Comparison of ENCODE assay signal across 15 cellular contexts in genomic region chr11:14202263-14203173, GRCh38.
DNase-seq lines count a peak whose midpoint lies in the region; ATAC-seq and TF ChIP-seq lines count a peak whose summit lies in the region.
"Had no signal": no experiment of that assay in that cellular context is flagged by ENCODE, and none has a peak within 500 bp of the region (broad histone marks: within the 10 kb centered on the region; RNA-seq: fewer than 3 reads in every experiment).

No MANE protein-coding gene starts in this region.

- peak in 1 of 2 donors; percentile 34 for ATAC-seq in CD4-positive, CD25-positive, alpha-beta regulatory T cell (ENCODE audit: low read depth in 2 of 2)
- ATAC-seq in GM18511 (IDR thresholded peaks at IDR 0.05; ENCODE audit: unreplicated experiment) (peak; percentile 67), GM23338 (peak; percentile 37; the same call in 2 of the 3 replicates), HG03097 (IDR thresholded peaks at IDR 0.05; ENCODE audit: low FRiP score, unreplicated experiment) (no peak)
- ATAC-seq: Right ventricle myocardium inferior; stimulated activated effector memory CD8-positive, alpha-beta T cell treated with anti-CD3 and anti-CD28 coated beads, Interleukin-12 subunit alpha, Interleukin-12 subunit beta, amount 100 ng/mL, for 72 hours had no signal

- CTCF ChIA-PET in SK-N-SH (lab: Yijun Ruan, JAX): interaction anchor here (0.8 kb wide), 1 partner anchor 53 kb away, joined by 3 read pairs; no protein-coding TSS in a partner anchor

- no peak overlapping the region for H3K27ac ChIP-seq in CD4-positive, CD25-positive, alpha-beta regulatory T cell (ENCODE audit: insufficient read depth, low read length, poor library complexity, severe bottlenecking)
- H3K27ac ChIP-seq in GM23338 (ENCODE audit: low read depth) (no peak overlapping the region), SK-N-SH (ENCODE audit: low read depth in 2 of 2, low read length in 1 of 2) (peak overlapping the region in 1 of 2 experiments; percentile 65; a peak in 2 of 4 replicates)
- H3K27ac ChIP-seq: GM23248 had no signal

- H3F3A ChIP-seq in GM23338 (replicated peaks; ENCODE audit: low read depth) (no peaks in the 10 kb centered on the region), SK-N-SH (replicated peaks; ENCODE audit: insufficient read depth) (no peaks in the 10 kb centered on the region)

- no peak for TF ChIP-seq RAD21 in SK-N-SH (IDR thresholded peaks at IDR 0.05; ENCODE audit: low read length)

- WGBS in SK-N-SH (ENCODE audit: low lambda C conversion rate): 31% methylated on average over 13 of the region's 15 CpGs

- H3K4me3 Mint-ChIP-seq in CD4-positive, CD25-positive, alpha-beta regulatory T cell: peak overlapping the region; percentile 30 to 73 (median 61)
- H3K4me3 Mint-ChIP-seq in GM23338: no peak overlapping the region
- H3K4me3 Mint-ChIP-seq: stimulated activated effector memory CD8-positive, alpha-beta T cell treated with anti-CD3 and anti-CD28 coated beads, Interleukin-12 subunit alpha, Interleukin-12 subunit beta, amount 100 ng/mL, for 72 hours had no signal

- peaks cover 12% of the 10 kb centered on the region for H3K36me3 Mint-ChIP-seq in CD4-positive, CD25-positive, alpha-beta regulatory T cell
- no peaks in the 10 kb centered on the region for H3K36me3 Mint-ChIP-seq in GM23338 (ENCODE audit: low read depth)
- H3K36me3 Mint-ChIP-seq: stimulated activated effector memory CD8-positive, alpha-beta T cell treated with anti-CD3 and anti-CD28 coated beads, Interleukin-12 subunit alpha, Interleukin-12 subunit beta, amount 100 ng/mL, for 72 hours had no signal

- no peak overlapping the region for H3K4me2 ChIP-seq in GM23338
- H3K4me2 ChIP-seq in SK-N-SH: no peak overlapping the region; the same call in 1 of the 2 replicates

- peaks cover 13 to 30% (median 19%) of the 10 kb centered on the region in 4 donors for H3K4me1 Mint-ChIP-seq in CD4-positive, CD25-positive, alpha-beta regulatory T cell
- peaks cover 20% of the 10 kb centered on the region; the same call in 2 of the 3 replicates for H3K4me1 Mint-ChIP-seq in GM23338

- intact Hi-C loops in cardiac septum (cut with DNase I): no loop called here

- no peak overlapping the region; the same call in 1 of the 2 replicates for H2AFZ ChIP-seq in GM23338
- no peak overlapping the region for H2AFZ ChIP-seq in SK-N-SH (ENCODE audit: low read depth)
- H2AFZ ChIP-seq: GM23248 had no signal

- H3K4me3 ChIP-seq in CD4-positive, CD25-positive, alpha-beta regulatory T cell (ENCODE audit: low read depth, low read length): peak overlapping the region; percentile 77
- H3K4me3 ChIP-seq in GM23338 (no peak overlapping the region), SK-N-SH (ENCODE audit: low read depth in 2 of 2, low read length in 1 of 2) (peak overlapping the region; percentile 6 to 35; a peak in 3 of 4 replicates)
- H3K4me3 ChIP-seq: GM23248 had no signal

- H3K27ac Mint-ChIP-seq in CD4-positive, CD25-positive, alpha-beta regulatory T cell: peak overlapping the region; percentile 2 to 57 (median 33)
- H3K27ac Mint-ChIP-seq in GM23338: no peak overlapping the region
- H3K27ac Mint-ChIP-seq: stimulated activated effector memory CD8-positive, alpha-beta T cell treated with anti-CD3 and anti-CD28 coated beads, Interleukin-12 subunit alpha, Interleukin-12 subunit beta, amount 100 ng/mL, for 72 hours had no signal

- peaks cover 13% of the 10 kb centered on the region for H3K4me1 ChIP-seq in CD4-positive, CD25-positive, alpha-beta regulatory T cell (ENCODE audit: control insufficient read depth, insufficient read depth, low read length, poor library complexity, severe bottlenecking)
- H3K4me1 ChIP-seq in GM23338 (ENCODE audit: insufficient read depth) (0 out of 2 replicates have a peak, but pooled peaks cover 8% of the 10 kb centered on the region), SK-N-SH (ENCODE audit: control insufficient read depth in 1 of 2, insufficient read depth in 2 of 2, low read depth in 1 of 2, low read length in 1 of 2) (peaks cover 0 to 23% of the 10 kb centered on the region in 2 experiments; a peak in 2 of 4 replicates)

- TF ChIP-seq CTCF in GM23338 (conservative IDR thresholded peaks at IDR 0.05; ENCODE audit: low read depth in 2 of 2) (no peak), SK-N-SH (IDR thresholded peaks at IDR 0.05) (no peak)

- H3K9me2 ChIP-seq in GM23338 (ENCODE audit: insufficient read depth) (no peaks in the 10 kb centered on the region), SK-N-SH (no peaks in the 10 kb centered on the region)

- TF ChIP-seq EP300 in SK-N-SH (IDR thresholded peaks at IDR 0.05; ENCODE audit: borderline replicate concordance in 1 of 2, low read depth in 1 of 2, low read length in 1 of 2): peak in 1 of 2 experiments; percentile 89; a peak in 2 of 4 replicates

- H3K36me3 ChIP-seq in CD4-positive, CD25-positive, alpha-beta regulatory T cell (ENCODE audit: control insufficient read depth, insufficient read depth, low read length): no peaks in the 10 kb centered on the region
- H3K36me3 ChIP-seq in GM23338 (ENCODE audit: insufficient read depth) (no peaks in the 10 kb centered on the region), SK-N-SH (replicated peaks in 1 of 2; ENCODE audit: control insufficient read depth in 1 of 2, insufficient read depth in 2 of 2, low read length in 1 of 2) (no peaks in the 10 kb centered on the region)

- POLR2A ChIA-PET in SK-N-SH (lab: Yijun Ruan, JAX): no interaction called here

- H3K9ac ChIP-seq in SK-N-SH: no peak overlapping the region
- H3K9ac ChIP-seq: GM23248 had no signal

- peaks cover 0 to 5% (median 0%) of the 10 kb centered on the region in 7 donors for H3K9me3 Mint-ChIP-seq in CD4-positive, CD25-positive, alpha-beta regulatory T cell
- no peaks in the 10 kb centered on the region for H3K9me3 Mint-ChIP-seq in GM23338
- H3K9me3 Mint-ChIP-seq: stimulated activated effector memory CD8-positive, alpha-beta T cell treated with anti-CD3 and anti-CD28 coated beads, Interleukin-12 subunit alpha, Interleukin-12 subunit beta, amount 100 ng/mL, for 72 hours had no signal

- no peaks in the 10 kb centered on the region for H3K27me3 ChIP-seq in CD4-positive, CD25-positive, alpha-beta regulatory T cell (ENCODE audit: control insufficient read depth, insufficient read depth, low read length)
- H3K27me3 ChIP-seq in GM23338 (ENCODE audit: insufficient read depth): no peaks in the 10 kb centered on the region
- H3K27me3 ChIP-seq in SK-N-SH (ENCODE audit: insufficient read depth): no peaks in the 10 kb centered on the region; the same call in 1 of the 2 replicates

- no peaks in the 10 kb centered on the region for H3K9me3 ChIP-seq in CD4-positive, CD25-positive, alpha-beta regulatory T cell (ENCODE audit: control insufficient read depth in 2 of 2, low read length in 2 of 2)
- H3K9me3 ChIP-seq in SK-N-SH: no peaks in the 10 kb centered on the region

- H4K20me1 ChIP-seq in GM23338 (replicated peaks; ENCODE audit: insufficient read depth) (no peaks in the 10 kb centered on the region), SK-N-SH (ENCODE audit: insufficient read depth) (no peaks in the 10 kb centered on the region)

- H3K79me2 ChIP-seq in GM23338 (replicated peaks; ENCODE audit: insufficient read depth) (no peaks in the 10 kb centered on the region), SK-N-SH (ENCODE audit: insufficient read depth) (no peaks in the 10 kb centered on the region)

- DNase-seq in CD4-positive, CD25-positive, alpha-beta regulatory T cell: peak in 2 of 3 donors; percentile 21 to 77
- no peak for DNase-seq in GM23338 (ENCODE audit: low spot score)
- DNase-seq in SK-N-SH: peak; percentile 43
- no peak for DNase-seq in cardiac septum (ENCODE audit: low spot score)
- no peak for DNase-seq in NCI-H446 (lab: John Stamatoyannopoulos, UW)
- DNase-seq in NCI-H774 (lab: John Stamatoyannopoulos, UW): no peak
- DNase-seq: activated naive CD4-positive, alpha-beta T cell treated with anti-CD3 and anti-CD28 coated beads, Interleukin-2, amount 50 U/mL, for 16 hours; DND-41; GM23248; NCI-H1092; stimulated activated CD4-positive, alpha-beta T cell treated with anti-CD3 and anti-CD28 coated beads, Interleukin-2, amount 100 ng/mL, for 48 hours had no signal

- H3K27me3 Mint-ChIP-seq in CD4-positive, CD25-positive, alpha-beta regulatory T cell: no peaks in the 10 kb centered on the region
- no peaks in the 10 kb centered on the region for H3K27me3 Mint-ChIP-seq in GM23338 (ENCODE audit: insufficient read depth, low read depth, poor library complexity)

TF ChIP-seq in GM23338, 12 proteins besides CTCF, POLR2A, EP300 and RAD21 (continues in another document):
- no peak for TF ChIP-seq JUNB (IDR thresholded peaks at IDR 0.05; ENCODE audit: unreplicated experiment)
- no peak for TF ChIP-seq ZNF331 (CRISPR knock-in tag; IDR thresholded peaks at IDR 0.05; ENCODE audit: low read depth)
- no peak for TF ChIP-seq EZH2phosphoT487 (IDR thresholded peaks at IDR 0.05; ENCODE audit: unreplicated experiment)
- no peak for TF ChIP-seq EZH2 (IDR thresholded peaks at IDR 0.05; ENCODE audit: low read depth, unreplicated experiment)

TF ChIP-seq in SK-N-SH, 30 proteins besides CTCF, POLR2A, EP300 and RAD21 (continues in another document):
- TF ChIP-seq GATA2 (CRISPR knock-in tag; IDR thresholded peaks at IDR 0.05): peak; percentile 84
- no peak for TF ChIP-seq CHD2 (IDR thresholded peaks at IDR 0.05; ENCODE audit: low read length, partially characterized antibody)
- no peak for TF ChIP-seq YY1 (IDR thresholded peaks at IDR 0.05; ENCODE audit: low read depth)
- no peak for TF ChIP-seq POLR2AphosphoS5 (IDR thresholded peaks at IDR 0.05; ENCODE audit: low read depth, low read length)
- TF ChIP-seq FOXJ3 (CRISPR knock-in tag; IDR thresholded peaks at IDR 0.05): 0 out of 2 replicates have a peak, but pooled peaks have one; percentile 21

Comparison
In these comparisons a context has a peak if more than half of its experiments do, and no peak if none do; other contexts are left out.
1. DNase-seq: peak in CD4-positive, CD25-positive, alpha-beta regulatory T cell (2 of 3) and SK-N-SH (single experiment); none in GM23338 (single experiment), cardiac septum (single experiment), NCI-H446 (0 of 2) and NCI-H774 (single experiment).